15 cellular contexts compared by ENCODE assay signal in genomic region chr17:40461774-40462342, GRCh38. TPM values are rescaled to one million over a fixed set of nuclear protein-coding genes. Genes with fewer than 3 reads are reported as not detected.
DNase-seq lines count a peak whose midpoint lies in the region; ATAC-seq and TF ChIP-seq lines count a peak whose summit lies in the region.
"Had no signal": no experiment of that assay in that cellular context is flagged by ENCODE, and none has a peak within 500 bp of the region (broad histone marks: within the 10 kb centered on the region; RNA-seq: fewer than 3 reads in every experiment).

No MANE protein-coding gene starts in this region.

- H3K4me1 Mint-ChIP-seq in MCF 10A (ENCODE audit: insufficient read depth, unreplicated experiment) (peaks cover 12% of the 10 kb centered on the region), nephron (peaks cover 83% of the 10 kb centered on the region)
- H3K4me1 Mint-ChIP-seq in CD4-positive, alpha-beta T cell (ENCODE audit: low read depth): no peaks in the 10 kb centered on the region

- no CpG with 5 or more reads among the region's 12 CpGs for WGBS in gastroesophageal sphincter (ENCODE audit: low coverage in 1 of 2), 2 donors

- no peaks in the 10 kb centered on the region for H3K9me2 ChIP-seq in Karpas-422 (replicated peaks; ENCODE audit: insufficient read depth, low read length)

- BruUV-seq in MCF 10A (replicated peaks; lab: Mats Ljungman, UMichigan): no TSS peak

- H3K36me3 ChIP-seq in breast epithelium (no peaks in the 10 kb centered on the region), gastroesophageal sphincter (peaks cover 0 to 10% of the 10 kb centered on the region in 2 donors), upper lobe of right lung (peaks cover 10% of the 10 kb centered on the region), Karpas-422 (ENCODE audit: insufficient read depth, low read length) (no peaks in the 10 kb centered on the region)

- TF ChIP-seq EP300 in gastroesophageal sphincter (IDR thresholded peaks at IDR 0.05): no peak

- no peak overlapping the region for H2AFZ ChIP-seq in Karpas-422 (ENCODE audit: low read length)

- H3K27ac Mint-ChIP-seq in MCF 10A (ENCODE audit: low read depth, unreplicated experiment): no peak overlapping the region
- H3K27ac Mint-ChIP-seq in nephron: peak overlapping the region; percentile 92 to 96 (median 95)
- H3K27ac Mint-ChIP-seq in CD4-positive, alpha-beta T cell: no peak overlapping the region
- H3K27ac Mint-ChIP-seq: activated naive CD8-positive, alpha-beta T cell; WTC11 had no signal

- intact Hi-C loops in breast epithelium (cut with DNase I; ENCODE audit: low total_unique reads): no loop called here
- intact Hi-C loops in MCF 10A (cut with micrococcal nuclease): no loop called here
- intact Hi-C loops in upper lobe of right lung (cut with DNase I): no loop called here
- intact Hi-C loops in CD4-positive, alpha-beta T cell (cut with DNase I, micrococcal nuclease): no loop called here

- H3K9me3 Mint-ChIP-seq in MCF 10A (ENCODE audit: unreplicated experiment): no peaks in the 10 kb centered on the region
- no peaks in the 10 kb centered on the region for H3K9me3 Mint-ChIP-seq in nephron
- no peaks in the 10 kb centered on the region for H3K9me3 Mint-ChIP-seq in CD4-positive, alpha-beta T cell

- H3K9me3 ChIP-seq in breast epithelium (no peaks in the 10 kb centered on the region), gastroesophageal sphincter (no peaks in the 10 kb centered on the region), upper lobe of right lung (no peaks in the 10 kb centered on the region), Karpas-422 (ENCODE audit: low read length) (no peaks in the 10 kb centered on the region)
- H3K9me3 ChIP-seq in CD4-positive, alpha-beta T cell (ENCODE audit: control insufficient read depth, low read length): no peaks in the 10 kb centered on the region

- H3K4me3 Mint-ChIP-seq in MCF 10A (ENCODE audit: unreplicated experiment) (no peak overlapping the region), nephron (peak overlapping the region; percentile 45 to 57 (median 50))
- no peak overlapping the region for H3K4me3 Mint-ChIP-seq in CD4-positive, alpha-beta T cell
- H3K4me3 Mint-ChIP-seq: activated naive CD8-positive, alpha-beta T cell; WTC11 had no signal

- no peaks in the 10 kb centered on the region for H3K27me3 Mint-ChIP-seq in MCF 10A (ENCODE audit: insufficient read depth, unreplicated experiment)
- peaks cover 16% of the 10 kb centered on the region for H3K27me3 Mint-ChIP-seq in nephron (ENCODE audit: low read depth)
- H3K27me3 Mint-ChIP-seq in CD4-positive, alpha-beta T cell: no peaks in the 10 kb centered on the region
- H3K27me3 Mint-ChIP-seq: activated naive CD8-positive, alpha-beta T cell had no signal

- no peak for TF ChIP-seq POLR2A in breast epithelium (IDR thresholded peaks at IDR 0.05)
- TF ChIP-seq POLR2A in gastroesophageal sphincter (IDR thresholded peaks at IDR 0.05): no peak

- H4K20me1 ChIP-seq in Karpas-422 (ENCODE audit: insufficient read depth, low read depth, low read length): 0 out of 2 replicates have a peak, but pooled peaks cover 3% of the 10 kb centered on the region

- CTCF ChIA-PET in MCF 10A (lab: Yijun Ruan, JAX): no interaction called here
- CTCF ChIA-PET in CD4-positive, alpha-beta T cell (lab: Charles Lee): interaction anchor here (1.0 kb wide), 1 partner anchor 63 kb away, joined by 3 read pairs; no protein-coding TSS in a partner anchor

- no peak overlapping the region for H3K9ac ChIP-seq in Karpas-422 (ENCODE audit: low read length)

- no peak for DNase-seq in breast epithelium (ENCODE audit: low spot score in 2 of 2)
- no peak for DNase-seq in MCF 10A (ENCODE audit: unreplicated experiment)
- DNase-seq in upper lobe of right lung: no peak
- DNase-seq in Karpas-422: no peak
- DNase-seq in NAMALWA (ENCODE audit: low spot score): no peak
- no peak for DNase-seq in CD4-positive, alpha-beta T cell
- DNase-seq: DMS 273 treated with DMSO at 0.1 percent for 48 hours, NCI-H1048, NCI-H2227 treated with DMSO at 0.1 percent for 48 hours, SW 1271 had no signal

- H3K4me2 ChIP-seq in Karpas-422 (ENCODE audit: low read depth, low read length, poor library complexity, severe bottlenecking): no peak overlapping the region

- H3K4me3 ChIP-seq in breast epithelium (no peak overlapping the region), gastroesophageal sphincter (no peak overlapping the region), upper lobe of right lung (no peak overlapping the region), Karpas-422 (ENCODE audit: low read length) (no peak overlapping the region)

- H3K27ac ChIP-seq in breast epithelium: peak overlapping the region; percentile 50 to 80
- H3K27ac ChIP-seq in gastroesophageal sphincter: peak overlapping the region in 3 of 4 donors; percentile 83 to 98 (median 96)
- peak overlapping the region; percentile 42 for H3K27ac ChIP-seq in upper lobe of right lung
- H3K27ac ChIP-seq in Karpas-422 (ENCODE audit: low read length): no peak overlapping the region
- no peak overlapping the region for H3K27ac ChIP-seq in CD4-positive, alpha-beta T cell (ENCODE audit: low read depth, low read length)

- H3K4me1 ChIP-seq in breast epithelium: peaks cover 4% of the 10 kb centered on the region in 2 donors
- peaks cover 5 to 72% (median 58%) of the 10 kb centered on the region in 3 donors for H3K4me1 ChIP-seq in gastroesophageal sphincter
- H3K4me1 ChIP-seq in upper lobe of right lung: peaks cover 34% of the 10 kb centered on the region
- peaks cover 4% of the 10 kb centered on the region for H3K4me1 ChIP-seq in Karpas-422 (ENCODE audit: low read length)

- H3K79me2 ChIP-seq in Karpas-422 (ENCODE audit: low read length): no peaks in the 10 kb centered on the region

- TF ChIP-seq CTCF in breast epithelium (IDR thresholded peaks at IDR 0.05) (no peak), MCF 10A (IDR thresholded peaks at IDR 0.05; ENCODE audit: unreplicated experiment) (no peak), gastroesophageal sphincter (IDR thresholded peaks at IDR 0.05) (no peak), nephron (IDR thresholded peaks at IDR 0.05; ENCODE audit: unreplicated experiment in 3 of 3) (no peak), upper lobe of right lung (IDR thresholded peaks at IDR 0.05) (no peak)
- no peak for TF ChIP-seq CTCF in CD4-positive, alpha-beta T cell (IDR thresholded peaks at IDR 0.05)

- H3K27me3 ChIP-seq in breast epithelium (no peaks in the 10 kb centered on the region), gastroesophageal sphincter (no peaks in the 10 kb centered on the region), upper lobe of right lung (no peaks in the 10 kb centered on the region), Karpas-422 (ENCODE audit: low read length) (no peaks in the 10 kb centered on the region)
- H3K27me3 ChIP-seq in CD4-positive, alpha-beta T cell (ENCODE audit: control insufficient read depth, insufficient read depth, low read length): no peaks in the 10 kb centered on the region

- ATAC-seq in gastroesophageal sphincter (no peak), upper lobe of right lung (no peak)
- no peak for ATAC-seq in CD4-positive, alpha-beta T cell (ENCODE audit: poor library complexity)
- ATAC-seq: WTC11 had no signal

- H3K36me3 Mint-ChIP-seq in MCF 10A (ENCODE audit: insufficient read depth, unreplicated experiment): peaks cover 27% of the 10 kb centered on the region
- peaks cover 10% of the 10 kb centered on the region for H3K36me3 Mint-ChIP-seq in nephron (ENCODE audit: low read depth)
- no peaks in the 10 kb centered on the region for H3K36me3 Mint-ChIP-seq in CD4-positive, alpha-beta T cell (ENCODE audit: low read depth)
- H3K36me3 Mint-ChIP-seq: activated naive CD8-positive, alpha-beta T cell had no signal

- POLR2A ChIA-PET in MCF 10A (lab: Yijun Ruan, JAX): interaction anchor here (1.0 to 7.5 kb wide), 3 partner anchors 9 to 10 kb away, joined by 3 to 79 read pairs (median 4); no protein-coding TSS in a partner anchor
- POLR2A ChIA-PET in CD4-positive, alpha-beta T cell (lab: Charles Lee): no interaction called here

RNA-seq across cellular contexts. Expression of gene IGFBP4, which starts 18.6 kb away (rescaled TPM):
- total RNA-seq in breast epithelium (100 to 1,000 TPM; 191 to 893 (median 278) TPM), MCF 10A (2022) (6.5 and 14.4 TPM in 2 replicates), gastroesophageal sphincter (100 to 1,000 TPM; 209 to 428 (median 281) TPM), upper lobe of right lung (381 TPM)
- total RNA-seq in Karpas-422 (2014; rRNA removed; shearing (Covaris generic); ENCODE audit: low replicate concordance): not detected in 2 replicates
- 1 to 10 TPM; 2.5 to 2.6 TPM for total RNA-seq in CD4-positive, alpha-beta T cell

RNA-seq across cellular contexts. Expression of gene TNS4, which starts 39.6 kb away (rescaled TPM):
- total RNA-seq in breast epithelium: 10 to 100 TPM in 2 of 3 donors, not detected in 1; 30.5 to 52.2 TPM
- total RNA-seq in MCF 10A (2022): 387 and 522 TPM in 2 replicates
- total RNA-seq in gastroesophageal sphincter: 1 to 10 TPM in 1 of 4 donors, not detected in 3; 2.2 TPM
- 0.78 TPM for total RNA-seq in upper lobe of right lung
- total RNA-seq in Karpas-422 (2014; rRNA removed; shearing (Covaris generic); ENCODE audit: low replicate concordance): not detected in 2 replicates
- 1 to 10 TPM; 3.0 to 4.2 TPM for total RNA-seq in CD4-positive, alpha-beta T cell
- total RNA-seq: temporal lobe had no signal

RNA-seq across cellular contexts. Expression of gene TOP2A, which starts 44.2 kb away (rescaled TPM):
- total RNA-seq in breast epithelium (1 to 10 TPM; 2.0 to 6.4 (median 2.5) TPM), MCF 10A (2022) (100 and 151 TPM in 2 replicates), gastroesophageal sphincter (1 to 10 TPM in 1 of 4 donors, under 1 TPM in 3; 0.40 to 4.3 (median 0.79) TPM), upper lobe of right lung (3.3 TPM)
- total RNA-seq in Karpas-422 (2014; rRNA removed; shearing (Covaris generic); ENCODE audit: low replicate concordance): 101 and 199 TPM in 2 replicates
- 1 to 10 TPM; 3.6 to 3.8 TPM for total RNA-seq in CD4-positive, alpha-beta T cell

Comparison
In these comparisons a context has a peak if more than half of its experiments do, and no peak if none do; other contexts are left out.
1. RNA of gene IGFBP4, which starts 18.6 kb away (total RNA-seq): 381 TPM in upper lobe of right lung (single experiment), 209 to 428 TPM in gastroesophageal sphincter and 191 to 893 TPM in breast epithelium; 6.5 to 14.4 TPM in MCF 10A, 2.5 to 2.6 TPM in CD4-positive, alpha-beta T cell and not detected in Karpas-422; every median in the first group is over 10 times any median in the second.
2. RNA of gene TOP2A, which starts 44.2 kb away (total RNA-seq): 101 to 199 TPM in Karpas-422 and 100 to 151 TPM in MCF 10A; 3.6 to 3.8 TPM in CD4-positive, alpha-beta T cell, 3.3 TPM in upper lobe of right lung (single experiment), 2.0 to 6.4 TPM in breast epithelium and 0.40 to 4.3 TPM in gastroesophageal sphincter; every median in the first group is over 10 times any median in the second.
3. H3K27ac ChIP-seq: peak in breast epithelium (2 of 2), gastroesophageal sphincter (3 of 4) and upper lobe of right lung (single experiment); none in Karpas-422 (single experiment) and CD4-positive, alpha-beta T cell (single experiment).
4. H3K27ac Mint-ChIP-seq: peak in nephron (3 of 3); none in MCF 10A (single experiment) and CD4-positive, alpha-beta T cell (single experiment).
5. H3K4me3 Mint-ChIP-seq: peak in nephron (3 of 3); none in MCF 10A (single experiment) and CD4-positive, alpha-beta T cell (single experiment).